In genomic region chr15:32927124-32927523, GRCh38 we compare ENCODE assay signal across 25 cellular contexts.
"Had no signal": no experiment of that assay in that cellular context is flagged by ENCODE, and none has a peak within 500 bp of the region (broad histone marks: within the 10 kb centered on the region; RNA-seq: fewer than 3 reads in every experiment).

No MANE protein-coding gene starts in this region.

- FAIRE-seq: endometrium, islet of Langerhans, keratinocyte had no signal

- H3K9me3 ChIP-seq: colonic mucosa, esophagus squamous epithelium, gastrocnemius medialis, left lung, lower lobe of right lung had no signal

- DNase-seq: colonic mucosa; cortex of kidney; effector CD8-positive, alpha-beta T cell; effector memory CD8-positive, alpha-beta T cell; endodermal cell; esophagus squamous epithelium; foreskin fibroblast; foreskin melanocyte; gastrocnemius medialis; glutamatergic neuron; head of caudate nucleus; heart right ventricle; hippocampal formation; left cardiac atrium; left lung; left ventricle myocardium superior; lower lobe of right lung; mesendoderm; midbrain; naive thymus-derived CD4-positive, alpha-beta T cell had no signal

- H3K4me1 ChIP-seq: colonic mucosa, esophagus squamous epithelium, gastrocnemius medialis, heart right ventricle, left lung, lower lobe of right lung had no signal

- H3K36me3 ChIP-seq: colonic mucosa, esophagus squamous epithelium, gastrocnemius medialis, heart right ventricle had no signal

- H3K27me3 ChIP-seq: colonic mucosa, esophagus squamous epithelium, gastrocnemius medialis, heart right ventricle, left lung had no signal

- H3K4me3 ChIP-seq: colonic mucosa, esophagus squamous epithelium, gastrocnemius medialis, heart right ventricle, left lung, lower lobe of right lung had no signal

- ATAC-seq: effector memory CD8-positive, alpha-beta T cell; esophagus mucosa; gastrocnemius medialis; heart right ventricle; left cardiac atrium; left lung; left ventricle myocardium superior; lower lobe of right lung; naive thymus-derived CD4-positive, alpha-beta T cell had no signal

- H3K27ac ChIP-seq: colonic mucosa, epithelial cell of prostate, esophagus squamous epithelium, gastrocnemius medialis, heart right ventricle, left lung, lower lobe of right lung had no signal
